In the genomic region with DNA sequence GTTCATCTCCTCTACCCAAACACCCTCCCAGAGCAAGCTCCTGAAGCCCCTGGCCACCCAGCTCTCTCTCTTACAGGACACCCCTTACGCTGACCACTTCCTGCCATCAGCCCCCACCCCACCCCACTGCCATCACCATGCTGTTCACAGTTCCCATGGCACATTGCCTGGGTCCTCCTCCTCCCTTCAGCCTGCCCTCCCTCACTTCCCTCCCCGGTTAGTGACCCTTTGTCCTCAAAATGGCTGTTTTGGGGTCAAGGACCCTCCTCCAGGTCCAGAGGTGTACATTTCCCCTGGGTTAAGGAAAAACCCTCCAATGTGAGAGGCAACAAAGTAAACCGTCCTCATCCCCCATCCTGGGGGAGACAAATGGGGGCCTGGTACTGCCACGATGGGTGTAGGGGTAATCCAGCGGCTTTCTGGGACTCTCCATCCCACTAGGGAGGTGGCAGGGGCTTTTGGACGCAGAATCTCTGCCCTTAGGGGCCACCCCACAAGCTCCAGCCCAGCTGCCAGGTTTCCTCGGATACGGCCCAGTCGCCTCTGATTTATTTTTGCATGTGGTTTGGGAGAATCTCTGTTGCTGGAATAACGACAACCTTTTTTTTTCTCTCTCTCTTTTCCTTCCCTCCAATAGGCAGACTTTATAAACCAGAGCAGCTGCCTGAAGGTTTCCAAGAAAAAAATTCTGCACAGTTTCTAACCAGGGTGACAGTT, we compare ENCODE assay signal across 20 cellular contexts. TPM values are rescaled to one million over a fixed set of nuclear protein-coding genes. Genes with fewer than 3 reads are reported as not detected.
DNase-seq lines count a peak whose midpoint lies in the region; ATAC-seq, FAIRE-seq and TF ChIP-seq lines count a peak whose summit lies in the region.
"Had no signal": no experiment of that assay in that cellular context is flagged by ENCODE, and none has a peak within 500 bp of the region (broad histone marks: within the 10 kb centered on the region; RNA-seq: fewer than 3 reads in every experiment).

No MANE protein-coding gene starts in this region.

- no peak overlapping the region for H2AFZ ChIP-seq in SK-N-SH (ENCODE audit: low read depth)

- H3K9me3 ChIP-seq in SK-N-SH (no peaks in the 10 kb centered on the region), uterus (no peaks in the 10 kb centered on the region), small intestine (ENCODE audit: control insufficient read depth, low read depth) (no peaks in the 10 kb centered on the region), esophagus squamous epithelium (no peaks in the 10 kb centered on the region)
- H3K9me3 ChIP-seq: HAP-1 had no signal

- ATAC-seq in SK-N-SH treated with all-trans-retinoic acid at 6 μM for 48 hours, result no peak
- ATAC-seq: activated T-cell treated with anti-CD3 and anti-CD28 coated beads, Interleukin-2, amount 50 U/mL, for 4 hours; foreskin keratinocyte; naive thymus-derived CD4-positive, alpha-beta T cell; sciatic nerve had no signal

- TF ChIP-seq CTCF in SK-N-SH (IDR thresholded peaks at IDR 0.05) (no peak), fibroblast of mammary gland (conservative IDR thresholded peaks at IDR 0.05; ENCODE audit: control insufficient read depth, insufficient read depth, low read depth, low read length) (no peak), uterus (IDR thresholded peaks at IDR 0.05) (no peak), esophagus squamous epithelium (IDR thresholded peaks at IDR 0.05) (no peak)

- H3K9me2 ChIP-seq in SK-N-SH, result no peaks in the 10 kb centered on the region

- TF ChIP-seq EP300 in SK-N-SH (IDR thresholded peaks at IDR 0.05; ENCODE audit: borderline replicate concordance in 1 of 2, low read depth in 1 of 2, low read length in 1 of 2), result no peak

- H3K27me3 ChIP-seq in SK-N-SH (ENCODE audit: insufficient read depth), result no peaks in the 10 kb centered on the region
- no peaks in the 10 kb centered on the region for H3K27me3 ChIP-seq in uterus
- H3K27me3 ChIP-seq in small intestine (ENCODE audit: control insufficient read depth in 2 of 2, insufficient read depth in 2 of 2, low read length in 2 of 2), result peaks cover 0 to 13% of the 10 kb centered on the region in 2 donors
- H3K27me3 ChIP-seq in esophagus squamous epithelium, result peaks cover 0 to 100% (median 10%) of the 10 kb centered on the region in 4 donors
- H3K27me3 ChIP-seq: foreskin keratinocyte had no signal

- H3K9ac ChIP-seq in SK-N-SH, result no peak overlapping the region

- peaks cover 0 to 72% of the 10 kb centered on the region in 2 experiments; a peak in 2 of 4 replicates for H3K4me1 ChIP-seq in SK-N-SH (ENCODE audit: control insufficient read depth in 1 of 2, insufficient read depth in 2 of 2, low read depth in 1 of 2, low read length in 1 of 2)
- peaks cover 0 to 11% of the 10 kb centered on the region in 2 donors for H3K4me1 ChIP-seq in uterus
- peaks cover 14 to 27% of the 10 kb centered on the region in 2 donors for H3K4me1 ChIP-seq in small intestine (ENCODE audit: control insufficient read depth in 2 of 2, insufficient read depth in 1 of 2, low read depth in 1 of 2, low read length in 1 of 2)
- peaks cover 4 to 22% (median 6%) of the 10 kb centered on the region in 3 donors for H3K4me1 ChIP-seq in esophagus squamous epithelium

- CTCF ChIA-PET in SK-N-SH (lab: Yijun Ruan, JAX), result interaction anchor here (1.2 to 11.4 kb wide), 3 partner anchors 15 to 265 kb away, joined by 4 to 148 read pairs (median 13); no protein-coding TSS in a partner anchor

- DNase-seq in SK-N-SH (peak; percentile 49), fibroblast of mammary gland (ENCODE audit: low read depth) (peak; percentile 45), mucosa of gallbladder (ENCODE audit: low spot score) (peak; percentile 29), uterus (peak in 1 of 2 donors; percentile 47), activated T-cell treated with anti-CD3 and anti-CD28 coated beads for 4 hours (no peak), small intestine (no peak), esophagus squamous epithelium (lab: John Stamatoyannopoulos, UW) (no peak)
- DNase-seq: activated CD4-positive, alpha-beta T cell treated with anti-CD3 and anti-CD28 coated beads, Interleukin-2, amount 10 ng/mL, durations not matched to agents 24 days and 14 days; activated T-cell treated with anti-CD3 and anti-CD28 coated beads, Interleukin-2, amount 50 U/mL, for 4 hours; foreskin keratinocyte; KG1; naive thymus-derived CD4-positive, alpha-beta T cell; NCI-H1694; NCI-H524 treated with DMSO at 0.1 percent for 48 hours; RPMI8226; stimulated activated naive CD4-positive, alpha-beta T cell had no signal

- FAIRE-seq in small intestine (lab: Jason Lieb, UNC), result no peak
- FAIRE-seq: islet of Langerhans had no signal

- H3K4me2 ChIP-seq in SK-N-SH, result no peak overlapping the region

- POLR2A ChIA-PET in SK-N-SH (lab: Yijun Ruan, JAX), result interaction anchor here (0.7 kb wide), 2 partner anchors 8 to 297 kb away, joined by 3 to 4 read pairs; a partner anchor contains a TSS

- TF ChIP-seq POLR2A in uterus (IDR thresholded peaks at IDR 0.05) (no peak), esophagus squamous epithelium (IDR thresholded peaks at IDR 0.05) (no peak)

- H3K36me3 ChIP-seq in SK-N-SH (replicated peaks in 1 of 2; ENCODE audit: control insufficient read depth in 1 of 2, insufficient read depth in 2 of 2, low read length in 1 of 2) (no peaks in the 10 kb centered on the region), uterus (no peaks in the 10 kb centered on the region), small intestine (ENCODE audit: control insufficient read depth in 2 of 2, insufficient read depth in 2 of 2, low read length in 2 of 2) (no peaks in the 10 kb centered on the region), esophagus squamous epithelium (no peaks in the 10 kb centered on the region)
- H3K36me3 ChIP-seq: HAP-1 had no signal

- H3K27ac ChIP-seq in SK-N-SH (ENCODE audit: low read depth in 2 of 2, low read length in 1 of 2) (peak overlapping the region in 1 of 2 experiments; percentile 85; a peak in 2 of 4 replicates), uterus (peak overlapping the region; percentile 30 to 39), small intestine (ENCODE audit: low read depth in 1 of 2, low read length in 1 of 2) (no peak overlapping the region), esophagus squamous epithelium (no peak overlapping the region)
- H3K27ac ChIP-seq: foreskin keratinocyte had no signal

- no peaks in the 10 kb centered on the region for H3F3A ChIP-seq in SK-N-SH (replicated peaks; ENCODE audit: insufficient read depth)

- WGBS in SK-N-SH (ENCODE audit: low lambda C conversion rate), result 63% methylated on average over 9 of the region's 10 CpGs
- WGBS in small intestine, 3 donors, result 40 to 43% (median 40%) methylated on average over 10 of the region's 10 CpGs
- WGBS in esophagus squamous epithelium, 2 donors, result 39 to 47% methylated on average over 9 to 10 of the region's 10 CpGs

- H3K4me3 ChIP-seq in SK-N-SH (ENCODE audit: low read depth in 2 of 2, low read length in 1 of 2) (no peak overlapping the region), fibroblast of mammary gland (ENCODE audit: control insufficient read depth, low read depth, low read length) (no peak overlapping the region), uterus (no peak overlapping the region), small intestine (ENCODE audit: low read depth in 1 of 2, low read length in 2 of 2) (no peak overlapping the region), esophagus squamous epithelium (no peak overlapping the region)
- H3K4me3 ChIP-seq: HAP-1 had no signal

- H3K79me2 ChIP-seq in SK-N-SH (ENCODE audit: insufficient read depth), result no peaks in the 10 kb centered on the region

- intact Hi-C loops in uterus (cut with DNase I; ENCODE audit: low total_unique reads) (no loop called here), esophagus squamous epithelium (cut with DNase I) (no loop called here)

- no peak for TF ChIP-seq RAD21 in SK-N-SH (IDR thresholded peaks at IDR 0.05; ENCODE audit: low read length)

- H4K20me1 ChIP-seq in SK-N-SH (ENCODE audit: insufficient read depth), result no peaks in the 10 kb centered on the region

TF ChIP-seq in SK-N-SH, 30 proteins besides CTCF, POLR2A, EP300 and RAD21 (continues in another document):
- TF ChIP-seq, protein P1, sequence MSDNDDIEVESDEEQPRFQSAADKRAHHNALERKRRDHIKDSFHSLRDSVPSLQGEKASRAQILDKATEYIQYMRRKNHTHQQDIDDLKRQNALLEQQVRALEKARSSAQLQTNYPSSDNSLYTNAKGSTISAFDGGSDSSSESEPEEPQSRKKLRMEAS (IDR thresholded peaks at IDR 0.05; ENCODE audit: low read depth), result no peak
- peak; percentile 26; the same call in 1 of the 2 replicates for TF ChIP-seq MXI1 (IDR thresholded peaks at IDR 0.05; ENCODE audit: low read depth, low read length)
- no peak for TF ChIP-seq POLR2AphosphoS5 (IDR thresholded peaks at IDR 0.05; ENCODE audit: low read depth, low read length)
- TF ChIP-seq TAF1 (IDR thresholded peaks at IDR 0.05; ENCODE audit: borderline replicate concordance, low read depth, low read length), result no peak
- TF ChIP-seq RFX5 (IDR thresholded peaks at IDR 0.05; ENCODE audit: low read length), result 0 out of 2 replicates have a peak, but pooled peaks have one; percentile 10

TF ChIP-seq in SK-N-SH treated with all-trans-retinoic acid at 6 μM for 48 hours, 23 proteins besides CTCF, POLR2A, EP300 and RAD21 (continues in another document):
- TF ChIP-seq TOX (CRISPR knock-in tag; IDR thresholded peaks at IDR 0.05; ENCODE audit: borderline replicate concordance) (no peak), ZNF8 (CRISPR knock-in tag; IDR thresholded peaks at IDR 0.05) (no peak), OSR1 (CRISPR knock-in tag; IDR thresholded peaks at IDR 0.05) (no peak), ZNF70 (CRISPR knock-in tag; IDR thresholded peaks at IDR 0.05) (no peak), ISL1 (CRISPR knock-in tag; IDR thresholded peaks at IDR 0.05) (no peak), GLIS3 (CRISPR knock-in tag; IDR thresholded peaks at IDR 0.05) (no peak), RARB (CRISPR knock-in tag; IDR thresholded peaks at IDR 0.05) (no peak)

RNA-seq across cellular contexts. Expression of a gene that starts 8.5 kb away (rescaled TPM):
- polyA plus RNA-seq in SK-N-SH (2012; rRNA removed) (2.8 and 5.3 TPM in 2 replicates), small intestine (100 to 1,000 TPM in 2 of 3 donors, 10 to 100 TPM in 1; 27.0 to 126 (median 120) TPM)
- 8.4 and 9.9 TPM in 2 replicates for polyA plus RNA-seq in SK-N-SH (2012; cell fraction: cytosol; rRNA removed)
- 1.3 and 1.6 TPM in 2 replicates for polyA plus RNA-seq in SK-N-SH (2012; cell fraction: nucleus; rRNA removed)
- total RNA-seq in mucosa of gallbladder (140 TPM), uterus (10 to 100 TPM; 12.6 to 37.3 (median 19.4) TPM), esophagus squamous epithelium (10 to 100 TPM in 1 of 4 donors, 1 to 10 TPM in 3; 3.1 to 12.8 (median 6.8) TPM)

RNA-seq across cellular contexts. Expression of a gene that starts 30.4 kb away (rescaled TPM):
- 22.8 and 26.4 TPM in 2 replicates for polyA plus RNA-seq in SK-N-SH (2012; rRNA removed)
- 13.8 and 20.8 TPM in 2 replicates for polyA plus RNA-seq in SK-N-SH (2012; cell fraction: cytosol; rRNA removed)
- polyA plus RNA-seq in SK-N-SH (2012; cell fraction: nucleus; rRNA removed), result 12.8 and 16.0 TPM in 2 replicates
- total RNA-seq in mucosa of gallbladder, result 36.6 TPM
- 10 to 100 TPM; 14.1 to 35.9 (median 29.3) TPM for total RNA-seq in uterus
- 10 to 100 TPM in 2 of 3 donors, 1 to 10 TPM in 1; 6.9 to 22.6 (median 10.8) TPM for polyA plus RNA-seq in small intestine
- total RNA-seq in esophagus squamous epithelium, result 10 to 100 TPM; 19.0 to 35.6 (median 26.2) TPM

Comparison
In these comparisons a context has a peak if more than half of its experiments do, and no peak if none do; other contexts are left out.
1. DNase-seq: peak in SK-N-SH (single experiment), fibroblast of mammary gland (single experiment) and mucosa of gallbladder (single experiment); none in activated T-cell treated with anti-CD3 and anti-CD28 coated beads for 4 hours (single experiment), small intestine (single experiment) and esophagus squamous epithelium (single experiment).
2. H3K27ac ChIP-seq: peak in uterus (2 of 2); none in small intestine (0 of 2) and esophagus squamous epithelium (0 of 4).